ENCODE assay signal across 8 cellular contexts in genomic region chr15:67839929-67840746, GRCh38. TPM values are rescaled to one million over a fixed set of nuclear protein-coding genes. Genes with fewer than 3 reads are reported as not detected.
DNase-seq lines count a peak whose midpoint lies in the region; ATAC-seq and TF ChIP-seq lines count a peak whose summit lies in the region.

RNU6-1 (minus strand) TSS chr15:67840045.

- ATAC-seq in natural killer cell, result peak; percentile 85 to 97 (median 92)

- peaks cover 16 to 20% of the 10 kb centered on the region in 2 donors for H3K27me3 Mint-ChIP-seq in natural killer cell (ENCODE audit: low read depth in 2 of 2)

- H3K27ac ChIP-seq in RWPE1, result peak within 1 kb of the TSS; percentile 89

- POLR2A ChIA-PET in RWPE1 (lab: Yijun Ruan, JAX; ENCODE audit: low non-redundant PET), result no interaction called here

- H3K4me1 Mint-ChIP-seq in natural killer cell, result peaks cover 35 to 41% of the 10 kb centered on the region in 2 donors

- H3K4me3 ChIP-seq in fibroblast of mammary gland (ENCODE audit: control insufficient read depth, low read depth, low read length), result peak within 1 kb of the TSS; percentile 91

- peaks cover 6% of the 10 kb centered on the region for H3K36me3 Mint-ChIP-seq in natural killer cell

- CTCF ChIA-PET in RWPE1 (lab: Yijun Ruan, JAX), result interaction anchor here (0.5 to 1.0 kb wide), 4 partner anchors 315 to 466 kb away, joined by 3 to 4 read pairs (median 4); no protein-coding TSS in a partner anchor

- DNase-seq in EH (ENCODE audit: low read depth) (peak; percentile 90), H4 (ENCODE audit: low spot score) (peak; percentile 88), LoVo (ENCODE audit: low spot score) (peak; percentile 97), RWPE1 (ENCODE audit: low spot score) (peak; percentile 95), fibroblast of mammary gland (ENCODE audit: low read depth) (peak; percentile 90), natural killer cell (peak; percentile 94)
- peak; percentile 95 for DNase-seq in activated T-helper 9 cell treated with anti-CD3 and anti-CD28 coated beads, Interleukin-2, amount 50 U/mL, for 16 hours (ENCODE audit: low read depth)
- DNase-seq in stimulated activated naive CD4-positive, alpha-beta T cell (lab: John Stamatoyannopoulos, UW), result peak; percentile 89 to 99 (median 94)

- TF ChIP-seq CTCF in RWPE1 (conservative IDR thresholded peaks at IDR 0.05; ENCODE audit: low read depth) (no peak), fibroblast of mammary gland (conservative IDR thresholded peaks at IDR 0.05; ENCODE audit: control insufficient read depth, insufficient read depth, low read depth, low read length) (no peak), natural killer cell (IDR thresholded peaks at IDR 0.05) (no peak)

- H3K27ac Mint-ChIP-seq in natural killer cell, result peak within 1 kb of the TSS; percentile 99

- intact Hi-C loops in natural killer cell (cut with micrococcal nuclease), result loop anchor here (1.0 to 10.0 kb wide), 6 partner anchors 297 to 975 kb away; partner anchors contain the start of genes C15orf61, FEM1B and MAP2K5

- no peaks in the 10 kb centered on the region for H3K9me3 Mint-ChIP-seq in natural killer cell

- H3K4me3 Mint-ChIP-seq in natural killer cell, result peak within 1 kb of the TSS; percentile 96

RNA-seq across cellular contexts. Expression of gene RNU6-1, which starts in this region (rescaled TPM):
- total RNA-seq in H4 (2014; rRNA removed; shearing (Covaris generic)), result not detected in 2 replicates
- not detected for total RNA-seq in natural killer cell

Comparison
In these comparisons a context has a peak if more than half of its experiments do, and no peak if none do; other contexts are left out.
1. Peak in every context shown above with its lines: DNase-seq, ATAC-seq, H3K4me3 ChIP-seq and H3K27ac ChIP-seq.
2. Peak in DNase-seq in H4; RNA of the gene not detected or under 1 TPM.
3. Peak in DNase-seq and ATAC-seq in natural killer cell; RNA of the gene not detected or under 1 TPM.